ENCODE assay signal across 11 cellular contexts in genomic region chr10:124677871-124678565, GRCh38.
DNase-seq lines count a peak whose midpoint lies in the region; TF ChIP-seq lines count a peak whose summit lies in the region.
"Had no signal": no experiment of that assay in that cellular context is flagged by ENCODE, and none has a peak within 500 bp of the region (broad histone marks: within the 10 kb centered on the region; RNA-seq: fewer than 3 reads in every experiment).

No MANE protein-coding gene starts in this region.

- no peak overlapping the region for H4K8ac ChIP-seq in mesendoderm (ENCODE audit: low read depth, low read length)

- no peaks in the 10 kb centered on the region for H3K27me3 Mint-ChIP-seq in activated CD4-positive, alpha-beta memory T cell treated with anti-CD3 and anti-CD28 coated beads for 36 hours
- H3K27me3 Mint-ChIP-seq in activated T-helper 2 cell treated with anti-CD3 and anti-CD28 coated beads, Interferon-gamma antibody, Interleukin-2, Interleukin-4, amounts not matched to agents 10 μg/mL and 5 μg/mL and 100 μg/mL, durations not matched to agents 14 hours and 24 hours and 36 hours (ENCODE audit: low read depth), result no peaks in the 10 kb centered on the region

- H3K56ac ChIP-seq in mesendoderm (ENCODE audit: low read length), result no peak overlapping the region

- peak; percentile 57 for DNase-seq in DMS 273 (lab: John Stamatoyannopoulos, UW; ENCODE audit: unreplicated experiment)
- DNase-seq in DMS 273 treated with DMSO at 0.1 percent for 48 hours (lab: John Stamatoyannopoulos, UW), result no peak
- no peak for DNase-seq in activated CD4-positive, alpha-beta memory T cell treated with anti-CD3 and anti-CD28 coated beads for 36 hours
- peak; percentile 15 to 27 for DNase-seq in cardiac muscle cell (ENCODE audit: low read depth in 1 of 2, low spot score in 1 of 2)
- DNase-seq in mesendoderm, result no peak
- DNase-seq in cerebellum (ENCODE audit: low spot score), result no peak
- no peak for DNase-seq in activated T-helper 2 cell treated with anti-CD3 and anti-CD28 coated beads, Interferon-gamma antibody, Interleukin-2, Interleukin-4, amounts not matched to agents 10 μg/mL and 5 μg/mL and 100 μg/mL, durations not matched to agents 14 hours and 24 hours and 36 hours (ENCODE audit: low spot score)
- DNase-seq: activated CD8-positive, alpha-beta memory T cell treated with anti-CD3 and anti-CD28 coated beads, Interleukin-2, amount 50 U/mL, for 4 hours; H7 had no signal

- H3K4me3 Mint-ChIP-seq in activated CD4-positive, alpha-beta memory T cell treated with anti-CD3 and anti-CD28 coated beads for 36 hours, result peak overlapping the region; percentile 7
- H3K4me3 Mint-ChIP-seq in activated T-helper 2 cell treated with anti-CD3 and anti-CD28 coated beads, Interferon-gamma antibody, Interleukin-2, Interleukin-4, amounts not matched to agents 10 μg/mL and 5 μg/mL and 100 μg/mL, durations not matched to agents 14 hours and 24 hours and 36 hours (ENCODE audit: low read depth), result no peak overlapping the region

- H3K79me1 ChIP-seq in mesendoderm (ENCODE audit: low read length), result peaks cover 15% of the 10 kb centered on the region

- peak overlapping the region; percentile 1 for H3K9ac ChIP-seq in skeletal muscle satellite cell (ENCODE audit: low read depth, low read length)
- no peak overlapping the region for H3K9ac ChIP-seq in mesendoderm (ENCODE audit: low read length)

- CTCF ChIA-PET in activated CD4-positive, alpha-beta memory T cell treated with anti-CD3 and anti-CD28 coated beads for 36 hours (lab: Charles Lee), result interaction anchor here (0.8 to 3.3 kb wide), 5 partner anchors 10 to 68 kb away, joined by 3 to 14 read pairs (median 3); no protein-coding TSS in a partner anchor

- no peak for TF ChIP-seq CTCF in cardiac muscle cell (IDR thresholded peaks at IDR 0.05; ENCODE audit: low read depth, low read length)

- H3K18ac ChIP-seq in mesendoderm (ENCODE audit: low read length), result no peak overlapping the region

- H3K9me3 Mint-ChIP-seq in activated CD4-positive, alpha-beta memory T cell treated with anti-CD3 and anti-CD28 coated beads for 36 hours, result no peaks in the 10 kb centered on the region
- H3K9me3 Mint-ChIP-seq in activated T-helper 2 cell treated with anti-CD3 and anti-CD28 coated beads, Interferon-gamma antibody, Interleukin-2, Interleukin-4, amounts not matched to agents 10 μg/mL and 5 μg/mL and 100 μg/mL, durations not matched to agents 14 hours and 24 hours and 36 hours, result no peaks in the 10 kb centered on the region

- H3K4me1 ChIP-seq in cardiac muscle cell (ENCODE audit: low read depth) (peaks cover 34% of the 10 kb centered on the region), skeletal muscle satellite cell (ENCODE audit: control insufficient read depth, insufficient read depth, low read length) (peaks cover 29% of the 10 kb centered on the region), mesendoderm (ENCODE audit: control insufficient read depth, low read depth, low read length) (no peaks in the 10 kb centered on the region)

- H3K4me1 Mint-ChIP-seq in activated CD4-positive, alpha-beta memory T cell treated with anti-CD3 and anti-CD28 coated beads for 36 hours (ENCODE audit: low read depth), result peaks cover 78% of the 10 kb centered on the region
- peaks cover 24% of the 10 kb centered on the region for H3K4me1 Mint-ChIP-seq in activated T-helper 2 cell treated with anti-CD3 and anti-CD28 coated beads, Interferon-gamma antibody, Interleukin-2, Interleukin-4, amounts not matched to agents 10 μg/mL and 5 μg/mL and 100 μg/mL, durations not matched to agents 14 hours and 24 hours and 36 hours (ENCODE audit: low read depth)

- H3K27ac ChIP-seq in cardiac muscle cell, result no peak overlapping the region
- no peak overlapping the region for H3K27ac ChIP-seq in mesendoderm (ENCODE audit: low read depth, low read length)
- H3K27ac ChIP-seq: 22Rv1 had no signal

- H2BK120ac ChIP-seq in mesendoderm (ENCODE audit: low read depth, low read length), result no peak overlapping the region

- H3K9me3 ChIP-seq in cardiac muscle cell (ENCODE audit: low read depth), result no peaks in the 10 kb centered on the region
- no peaks in the 10 kb centered on the region for H3K9me3 ChIP-seq in skeletal muscle satellite cell (replicated peaks; ENCODE audit: low read length)

- WGBS in mesendoderm (ENCODE audit: extremely low coverage, insufficient coverage, low lambda C conversion rate), result no CpG with 5 or more reads among the region's 9 CpGs

- no peak overlapping the region for H3K4me3 ChIP-seq in cardiac muscle cell
- no peak overlapping the region for H3K4me3 ChIP-seq in skeletal muscle satellite cell (ENCODE audit: low read length)
- H3K4me3 ChIP-seq in mesendoderm (ENCODE audit: low read length), result no peak overlapping the region

- no peak overlapping the region for H2BK15ac ChIP-seq in mesendoderm (replicated peaks; ENCODE audit: low read depth)

- H3K79me2 ChIP-seq in mesendoderm (ENCODE audit: control insufficient read depth, insufficient read depth, low read length), result peaks cover 2% of the 10 kb centered on the region

- peaks cover 38% of the 10 kb centered on the region for H3K36me3 Mint-ChIP-seq in activated CD4-positive, alpha-beta memory T cell treated with anti-CD3 and anti-CD28 coated beads for 36 hours
- H3K36me3 Mint-ChIP-seq in activated T-helper 2 cell treated with anti-CD3 and anti-CD28 coated beads, Interferon-gamma antibody, Interleukin-2, Interleukin-4, amounts not matched to agents 10 μg/mL and 5 μg/mL and 100 μg/mL, durations not matched to agents 14 hours and 24 hours and 36 hours (ENCODE audit: low read depth), result peaks cover 44% of the 10 kb centered on the region

- no peak overlapping the region for H3K4ac ChIP-seq in mesendoderm (ENCODE audit: low read depth, low read length)

- POLR2A ChIA-PET in activated CD4-positive, alpha-beta memory T cell treated with anti-CD3 and anti-CD28 coated beads for 36 hours (lab: Charles Lee), result interaction anchor here (0.6 to 2.6 kb wide), 7 partner anchors 11 to 63 kb away, joined by 3 to 19 read pairs (median 4); no protein-coding TSS in a partner anchor

- H3K23ac ChIP-seq in mesendoderm (ENCODE audit: low read length), result no peak overlapping the region

- H2BK5ac ChIP-seq in mesendoderm (ENCODE audit: low read length), result no peak overlapping the region

- H3K36me3 ChIP-seq in cardiac muscle cell, result peaks cover 12% of the 10 kb centered on the region
- H3K36me3 ChIP-seq in skeletal muscle satellite cell (ENCODE audit: insufficient read depth, low read length), result peaks cover 24% of the 10 kb centered on the region
- no peaks in the 10 kb centered on the region for H3K36me3 ChIP-seq in mesendoderm (ENCODE audit: control insufficient read depth, insufficient read depth, low read length)

- no peak overlapping the region for H4K5ac ChIP-seq in mesendoderm (ENCODE audit: low read length)

- H3K27ac Mint-ChIP-seq in activated CD4-positive, alpha-beta memory T cell treated with anti-CD3 and anti-CD28 coated beads for 36 hours, result peak overlapping the region; percentile 77
- no peak overlapping the region for H3K27ac Mint-ChIP-seq in activated T-helper 2 cell treated with anti-CD3 and anti-CD28 coated beads, Interferon-gamma antibody, Interleukin-2, Interleukin-4, amounts not matched to agents 10 μg/mL and 5 μg/mL and 100 μg/mL, durations not matched to agents 14 hours and 24 hours and 36 hours

- H2AK5ac ChIP-seq in mesendoderm (ENCODE audit: low read length), result no peak overlapping the region

- intact Hi-C loops in activated CD4-positive, alpha-beta memory T cell treated with anti-CD3 and anti-CD28 coated beads for 36 hours (cut with micrococcal nuclease), result no loop called here
- intact Hi-C loops in activated T-helper 2 cell treated with anti-CD3 and anti-CD28 coated beads, Interferon-gamma antibody, Interleukin-2, Interleukin-4, amounts not matched to agents 10 μg/mL and 5 μg/mL and 100 μg/mL, durations not matched to agents 14 hours and 24 hours and 36 hours (cut with micrococcal nuclease), result no loop called here

- H3K4me2 ChIP-seq in skeletal muscle satellite cell (ENCODE audit: low read length) (no peak overlapping the region), mesendoderm (ENCODE audit: low read length) (no peak overlapping the region)

- H3K27me3 ChIP-seq in cardiac muscle cell (no peaks in the 10 kb centered on the region), skeletal muscle satellite cell (ENCODE audit: control insufficient read depth, insufficient read depth, low read length) (no peaks in the 10 kb centered on the region), mesendoderm (ENCODE audit: insufficient read depth, low read length, poor library complexity) (no peaks in the 10 kb centered on the region)

Comparison
In these comparisons a context has a peak if more than half of its experiments do, and no peak if none do; other contexts are left out.
1. DNase-seq: peak in DMS 273 (single experiment) and cardiac muscle cell (2 of 2); none in DMS 273 treated with DMSO at 0.1 percent for 48 hours (single experiment), activated CD4-positive, alpha-beta memory T cell treated with anti-CD3 and anti-CD28 coated beads for 36 hours (single experiment), mesendoderm (single experiment), cerebellum (single experiment) and activated T-helper 2 cell treated with anti-CD3 and anti-CD28 coated beads, Interferon-gamma antibody, Interleukin-2, Interleukin-4, amounts not matched to agents 10 μg/mL and 5 μg/mL and 100 μg/mL, durations not matched to agents 14 hours and 24 hours and 36 hours (single experiment).